ENCODE assay signal across 8 cellular contexts in genomic region chr4:147732516-147733193, GRCh38. TPM values are rescaled to one million over a fixed set of nuclear protein-coding genes. Genes with fewer than 3 reads are reported as not detected.
DNase-seq lines count a peak whose midpoint lies in the region; ATAC-seq, FAIRE-seq and TF ChIP-seq lines count a peak whose summit lies in the region.

No MANE protein-coding gene starts in this region.

- DNase-seq in NCI-H146 (lab: John Stamatoyannopoulos, UW), result peak; percentile 22
- no peak for DNase-seq in NCI-H146 treated with DMSO at 0.1 percent for 48 hours (lab: John Stamatoyannopoulos, UW; ENCODE audit: unreplicated experiment)
- peak; percentile 43 for DNase-seq in HEK293T (ENCODE audit: extremely low spot score)
- DNase-seq in NCI-H1105 (lab: John Stamatoyannopoulos, UW), result peak; percentile 20
- DNase-seq in K562 (ENCODE audit: extremely low read depth in 1 of 4, low spot score in 3 of 4), result peak in 2 of 4 experiments; percentile 20 to 26
- peak; percentile 64 for DNase-seq in iris pigment epithelial cell (ENCODE audit: low read depth)
- DNase-seq in stimulated activated CD8-positive, alpha-beta memory T cell treated with anti-CD3 and anti-CD28 coated beads, Interleukin-15, amount 100 ng/mL, for 1 hour (ENCODE audit: low read depth), result peak; percentile 2
- no peak for DNase-seq in GF-D8 (lab: John Stamatoyannopoulos, UW)

- CTCF ChIA-PET in HEK293T (lab: Yijun Ruan, JAX), result interaction anchor here (0.6 to 3.3 kb wide), 6 partner anchors 19 to 133 kb away, joined by 3 to 28 read pairs (median 4); no protein-coding TSS in a partner anchor
- CTCF ChIA-PET in K562 (lab: Yijun Ruan, JAX; ENCODE audit: low intra/inter-chr PET ratio), result no interaction called here

- no peak for FAIRE-seq in K562 (lab: Jason Lieb, UNC)

- no peak for TF ChIP-seq EP300 in K562 (IDR thresholded peaks at IDR 0.05; ENCODE audit: low read length)

- H3K9me1 ChIP-seq in K562 (ENCODE audit: control insufficient read depth, insufficient read depth, low read length), result no peaks in the 10 kb centered on the region

- TF ChIP-seq POLR2A in K562 (conservative IDR thresholded peaks at IDR 0.05), result no peak

- H3K27me3 ChIP-seq in K562 (ENCODE audit: control insufficient read depth in 2 of 2, insufficient read depth in 2 of 2, low read length in 2 of 2), result peaks cover 35 to 38% of the 10 kb centered on the region in 2 experiments

- no TSS peak for BruUV-seq in K562 (replicated peaks; lab: Mats Ljungman, UMichigan)

- peaks cover 0 to 15% of the 10 kb centered on the region in 2 experiments; a peak in 2 of 5 replicates for H3K4me1 ChIP-seq in K562 (replicated peaks in 1 of 2; ENCODE audit: control insufficient read depth in 2 of 2, insufficient read depth in 2 of 2, low read length in 2 of 2)

- H3K4me3 ChIP-seq in K562, result peak overlapping the region; percentile 43

- no peak for TF ChIP-seq CTCF in K562 (IDR thresholded peaks at IDR 0.05 in 2 of 3, conservative IDR thresholded peaks at IDR 0.05 in 1 of 3; ENCODE audit: insufficient read depth in 2 of 3, low read depth in 1 of 3, low read length in 3 of 3)

- ATAC-seq in K562, result peak; percentile 52

- H2AFZ ChIP-seq in K562 (ENCODE audit: low read depth, low read length), result peak overlapping the region; percentile 72; the same call in 1 of the 2 replicates

- intact Hi-C loops in K562 (cut with micrococcal nuclease), result no loop called here

- H3K9me3 ChIP-seq in K562 (replicated peaks; ENCODE audit: control insufficient read depth, insufficient read depth, low read depth, low read length), result no peaks in the 10 kb centered on the region

- in situ Hi-C loops in K562 (cut with MboI), result no loop called here

- H4K20me1 ChIP-seq in K562 (replicated peaks; ENCODE audit: control insufficient read depth, insufficient read depth, low read length), result peaks cover 4% of the 10 kb centered on the region; the same call in 1 of the 2 replicates

- POLR2A ChIA-PET in HEK293T (lab: Yijun Ruan, JAX), result interaction anchor here (0.9 to 3.9 kb wide), 18 partner anchors 8 to 134 kb away, joined by 3 to 28 read pairs (median 6); partner anchors contain the start of genes PRMT9 and TMEM184C
- POLR2A ChIA-PET in K562 (lab: Yijun Ruan, JAX), result no interaction called here

- WGBS in K562 (ENCODE audit: insufficient coverage, low coverage, missing lambda C conversion rate), result 5% methylated on average over 27 of the region's 36 CpGs

- no peaks in the 10 kb centered on the region for H3K36me3 ChIP-seq in K562 (ENCODE audit: control insufficient read depth, insufficient read depth, low read length)

- no peak for TF ChIP-seq RAD21 in K562 (CRISPR knock-in tag; conservative IDR thresholded peaks at IDR 0.05 in 1 of 2, IDR thresholded peaks at IDR 0.05 in 1 of 2)

- H3K9ac ChIP-seq in K562 (ENCODE audit: insufficient read depth in 1 of 2, low read depth in 2 of 2, low read length in 2 of 2), result peak overlapping the region in 1 of 2 experiments; percentile 65; a peak in 2 of 4 replicates

- H3K79me2 ChIP-seq in K562 (ENCODE audit: control insufficient read depth, insufficient read depth, low read length), result no peaks in the 10 kb centered on the region

- H3K27ac ChIP-seq in K562 (ENCODE audit: extremely low read depth, low read depth, low read length), result no peak overlapping the region

- peak overlapping the region; percentile 68 for H3K4me2 ChIP-seq in K562 (ENCODE audit: insufficient read depth, low read length)

TF ChIP-seq in HEK293T, 16 proteins besides CTCF, POLR2A, EP300 and RAD21:
- no peak for TF ChIP-seq TARDBP (IDR thresholded peaks at IDR 0.05)
- TF ChIP-seq L3MBTL2 (conservative IDR thresholded peaks at IDR 0.05), result peak; percentile 54
- no peak for TF ChIP-seq FOXM1 (IDR thresholded peaks at IDR 0.05; ENCODE audit: borderline replicate concordance)

TF ChIP-seq in K562, 482 proteins besides CTCF, POLR2A, EP300 and RAD21:
- TF ChIP-seq TCF7L2 (IDR thresholded peaks at IDR 0.05; ENCODE audit: low read depth, low read length) (no peak), XRCC4 (IDR thresholded peaks at IDR 0.05; ENCODE audit: extremely low read depth, insufficient read depth, insufficient read length) (no peak)
- TF ChIP-seq, protein P1, sequence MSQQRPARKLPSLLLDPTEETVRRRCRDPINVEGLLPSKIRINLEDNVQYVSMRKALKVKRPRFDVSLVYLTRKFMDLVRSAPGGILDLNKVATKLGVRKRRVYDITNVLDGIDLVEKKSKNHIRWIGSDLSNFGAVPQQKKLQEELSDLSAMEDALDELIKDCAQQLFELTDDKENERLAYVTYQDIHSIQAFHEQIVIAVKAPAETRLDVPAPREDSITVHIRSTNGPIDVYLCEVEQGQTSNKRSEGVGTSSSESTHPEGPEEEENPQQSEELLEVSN (IDR thresholded peaks at IDR 0.05; ENCODE audit: borderline replicate concordance in 1 of 2, extremely low read depth in 1 of 2, insufficient read depth in 1 of 2, insufficient read length in 1 of 2, low read depth in 1 of 2, low read length in 1 of 2, poor library complexity in 1 of 2, severe bottlenecking in 1 of 2), result peak in 1 of 2 experiments; percentile 59

RNA-seq across cellular contexts. Expression of gene ARHGAP10, which starts 0.8 kb away (rescaled TPM):
- total RNA-seq in K562 (2011; cell fraction: chromatin; rRNA removed; ENCODE audit: low replicate concordance), result 0.28 and 0.90 TPM in 2 replicates
- 0.33 and 0.66 TPM in 2 replicates for total RNA-seq in K562 (2011; cell fraction: nucleolus; rRNA removed)
- total RNA-seq in K562 (2011; cell fraction: nucleoplasm; rRNA removed), result 0.15 and 0.23 TPM in 2 replicates
- total RNA-seq in K562 (2014; rRNA removed) (0.05 and 0.16 TPM in 2 replicates), K562 (2014; rRNA removed; fragmentation: Illumina TruSeq; extraction: Trizol) (0.07 and 0.10 TPM in 2 replicates), K562 (2015; rRNA removed; fragmentation: Illumina TruSeq; extraction: Trizol) (0.04 TPM in 1 of 2 replicates, not detected in the other), K562 (2021) (0.16 and 0.22 TPM in 2 replicates)
- polyA plus RNA-seq in K562 (2011; rRNA removed) (0.14 and 0.24 TPM in 2 replicates), K562 (2014; fragmentation: Illumina TruSeq; extraction: Trizol) (0.08 TPM in 1 of 2 replicates, not detected in the other), K562 (2014; fragmentation: Nextera tagmentation; extraction: Ambion mirVana) (under 1 TPM in 1 of 2 experiments, not detected in 1; 0.03 TPM), K562 (2014; rRNA removed) (0.13 TPM in 1 of 2 replicates, not detected in the other)
- 0.15 and 0.16 TPM in 2 replicates for polyA plus RNA-seq in K562 (2011; cell fraction: cytosol; rRNA removed)
- 0.11 and 0.28 TPM in 2 replicates for polyA plus RNA-seq in K562 (2011; cell fraction: nucleus; rRNA removed)
- polyA plus RNA-seq in K562 (2012), result 0.10 and 0.18 TPM in 2 replicates
- polyA minus RNA-seq in K562 (2011; rRNA and poly(A)+ RNA removed), result 0.53 and 0.54 TPM in 2 replicates
- not detected in 2 replicates for polyA minus RNA-seq in K562 (2011; cell fraction: cytosol; rRNA and poly(A)+ RNA removed)
- polyA minus RNA-seq in K562 (2011; cell fraction: nucleus; rRNA and poly(A)+ RNA removed), result 0.40 and 0.89 TPM in 2 replicates

RNA-seq across cellular contexts. Expression of gene PRMT9, which starts 48.7 kb away (rescaled TPM):
- 8.6 and 27.1 TPM in 2 replicates for total RNA-seq in K562 (2011; cell fraction: chromatin; rRNA removed; ENCODE audit: low replicate concordance)
- 5.0 and 5.5 TPM in 2 replicates for total RNA-seq in K562 (2011; cell fraction: nucleolus; rRNA removed)
- 8.9 and 9.2 TPM in 2 replicates for total RNA-seq in K562 (2011; cell fraction: nucleoplasm; rRNA removed)
- total RNA-seq in K562 (2014; rRNA removed), result 7.2 and 7.9 TPM in 2 replicates
- total RNA-seq in K562 (2014; rRNA removed; fragmentation: Illumina TruSeq; extraction: Trizol), result 11.9 and 12.7 TPM in 2 replicates
- total RNA-seq in K562 (2015; rRNA removed; fragmentation: Illumina TruSeq; extraction: Trizol), result 11.5 and 12.0 TPM in 2 replicates
- 8.2 and 8.3 TPM in 2 replicates for total RNA-seq in K562 (2021)
- polyA plus RNA-seq in K562 (2011; rRNA removed), result 12.1 and 15.6 TPM in 2 replicates
- 4.0 and 5.6 TPM in 2 replicates for polyA plus RNA-seq in K562 (2011; cell fraction: cytosol; rRNA removed)
- 7.9 and 13.1 TPM in 2 replicates for polyA plus RNA-seq in K562 (2011; cell fraction: nucleus; rRNA removed)
- polyA plus RNA-seq in K562 (2012), result 4.8 and 5.8 TPM in 2 replicates
- polyA plus RNA-seq in K562 (2014; fragmentation: Illumina TruSeq; extraction: Trizol), result 6.0 and 7.1 TPM in 2 replicates
- 1 to 10 TPM; 3.5 to 4.7 TPM for polyA plus RNA-seq in K562 (2014; fragmentation: Nextera tagmentation; extraction: Ambion mirVana)
- polyA plus RNA-seq in K562 (2014; rRNA removed), result 5.5 and 8.3 TPM in 2 replicates
- polyA minus RNA-seq in K562 (2011; rRNA and poly(A)+ RNA removed), result 22.1 and 26.3 TPM in 2 replicates
- 7.5 and 8.8 TPM in 2 replicates for polyA minus RNA-seq in K562 (2011; cell fraction: cytosol; rRNA and poly(A)+ RNA removed)
- polyA minus RNA-seq in K562 (2011; cell fraction: nucleus; rRNA and poly(A)+ RNA removed), result 7.3 and 13.4 TPM in 2 replicates

Comparison
In these comparisons a context has a peak if more than half of its experiments do, and no peak if none do; other contexts are left out.
1. DNase-seq: peak in NCI-H146 (single experiment), HEK293T (single experiment), NCI-H1105 (single experiment), iris pigment epithelial cell (single experiment) and stimulated activated CD8-positive, alpha-beta memory T cell treated with anti-CD3 and anti-CD28 coated beads, Interleukin-15, amount 100 ng/mL, for 1 hour (single experiment); none in NCI-H146 treated with DMSO at 0.1 percent for 48 hours (single experiment) and GF-D8 (single experiment).